In the genomic region with DNA sequence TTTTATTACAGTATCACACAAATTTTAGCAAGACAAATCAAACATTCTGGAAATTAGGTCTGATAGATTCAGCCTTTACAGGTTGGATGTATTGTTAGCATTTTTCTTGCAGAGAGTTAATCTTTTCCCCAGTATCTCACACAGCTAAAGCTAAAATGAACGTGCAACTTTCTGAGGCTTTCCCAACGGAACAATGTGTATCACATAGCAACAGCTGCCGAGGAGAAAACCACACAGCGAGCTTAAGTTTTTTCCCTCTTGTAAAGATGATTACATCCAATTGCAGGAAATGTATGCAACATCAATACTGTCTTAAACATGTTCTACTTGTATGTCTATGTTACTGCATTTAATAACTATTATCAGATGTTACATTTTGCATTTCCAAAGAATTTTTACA, we compare ENCODE assay signal across 21 cellular contexts.
A peak's percentile ranks its signal among the peaks of the same experiment; 100 is the strongest.
DNase-seq lines count a peak whose midpoint lies in the region; ATAC-seq and TF ChIP-seq lines count a peak whose summit lies in the region.
"Had no signal": no experiment of that assay in that cellular context is flagged by ENCODE, and none has a peak within 500 bp of the region (broad histone marks: within the 10 kb centered on the region; RNA-seq: fewer than 3 reads in every experiment).

No MANE protein-coding gene starts in this region.

- H3K27ac ChIP-seq in brain microvascular endothelial cell, result no peak overlapping the region
- H3K27ac ChIP-seq: esophagus squamous epithelium, right atrium auricular region, stomach, transverse colon had no signal

- no peak for ATAC-seq in GM21619 (IDR thresholded peaks at IDR 0.05; ENCODE audit: unreplicated experiment)
- ATAC-seq: effector memory CD8-positive, alpha-beta T cell; naive thymus-derived CD4-positive, alpha-beta T cell had no signal

- in situ Hi-C loops in brain microvascular endothelial cell (cut with HindIII; ENCODE audit: low pct_ligation_motif_present, low sequenced_read_pairs), result no loop called here

- TF ChIP-seq CTCF in brain microvascular endothelial cell (IDR thresholded peaks at IDR 0.05; ENCODE audit: low read depth, low read length, missing control alignments), result no peak

- no peak overlapping the region for H3K27ac Mint-ChIP-seq in activated CD4-positive, alpha-beta T cell treated with anti-CD3 and anti-CD28 coated beads, Interleukin-2, amount 10 ng/mL, durations not matched to agents 24 days and 14 days
- H3K27ac Mint-ChIP-seq: effector memory CD8-positive, alpha-beta T cell; memory B cell; naive thymus-derived CD4-positive, alpha-beta T cell had no signal

- no peaks in the 10 kb centered on the region for H3K27me3 ChIP-seq in brain microvascular endothelial cell (replicated peaks)
- H3K27me3 ChIP-seq: esophagus squamous epithelium, right atrium auricular region, stomach, transverse colon had no signal

- H3K36me3 ChIP-seq in brain microvascular endothelial cell (replicated peaks), result no peaks in the 10 kb centered on the region
- H3K36me3 ChIP-seq: esophagus squamous epithelium, right atrium auricular region, stomach, transverse colon had no signal

- no peaks in the 10 kb centered on the region for H3K9me3 Mint-ChIP-seq in activated CD4-positive, alpha-beta T cell treated with anti-CD3 and anti-CD28 coated beads, Interleukin-2, amount 10 ng/mL, durations not matched to agents 24 days and 14 days

- H3K4me3 ChIP-seq in brain microvascular endothelial cell (ENCODE audit: low read depth, low read length), result no peak overlapping the region
- H3K4me3 ChIP-seq: esophagus squamous epithelium, right atrium auricular region, stomach, transverse colon had no signal

- intact Hi-C loops in activated CD4-positive, alpha-beta T cell treated with anti-CD3 and anti-CD28 coated beads, Interleukin-2, amount 10 ng/mL, durations not matched to agents 24 days and 14 days (cut with micrococcal nuclease), result no loop called here
- intact Hi-C loops in posterior cingulate gyrus (cut with DNase I), result no loop called here

- H3K4me3 Mint-ChIP-seq in activated CD4-positive, alpha-beta T cell treated with anti-CD3 and anti-CD28 coated beads, Interleukin-2, amount 10 ng/mL, durations not matched to agents 24 days and 14 days, result no peak overlapping the region
- H3K4me3 Mint-ChIP-seq: effector memory CD8-positive, alpha-beta T cell; memory B cell; naive thymus-derived CD4-positive, alpha-beta T cell had no signal

- H3K27me3 Mint-ChIP-seq in activated CD4-positive, alpha-beta T cell treated with anti-CD3 and anti-CD28 coated beads, Interleukin-2, amount 10 ng/mL, durations not matched to agents 24 days and 14 days, result no peaks in the 10 kb centered on the region
- H3K27me3 Mint-ChIP-seq: effector memory CD8-positive, alpha-beta T cell; memory B cell; naive thymus-derived CD4-positive, alpha-beta T cell had no signal

- no peaks in the 10 kb centered on the region for H3K4me1 Mint-ChIP-seq in activated CD4-positive, alpha-beta T cell treated with anti-CD3 and anti-CD28 coated beads, Interleukin-2, amount 10 ng/mL, durations not matched to agents 24 days and 14 days
- H3K4me1 Mint-ChIP-seq: memory B cell; naive thymus-derived CD4-positive, alpha-beta T cell had no signal

- DNase-seq in COR-L47 (lab: John Stamatoyannopoulos, UW) (peak; percentile 24), H4 (ENCODE audit: low spot score) (peak; percentile 20), NCI-H774 (lab: John Stamatoyannopoulos, UW) (peak; percentile 59), brain microvascular endothelial cell (peak; percentile 2), posterior cingulate gyrus (no peak)
- DNase-seq in activated CD4-positive, alpha-beta T cell treated with anti-CD3 and anti-CD28 coated beads, Interleukin-2, amount 10 ng/mL, durations not matched to agents 24 days and 14 days, result no peak
- DNase-seq: activated CD4-positive, alpha-beta T cell treated with anti-CD3 and anti-CD28 coated beads for 1 hour; activated naive CD4-positive, alpha-beta T cell treated with anti-CD3 and anti-CD28 coated beads, Interleukin-2, amount 50 U/mL, for 16 hours; AML-193; effector memory CD8-positive, alpha-beta T cell; esophagus squamous epithelium; glutamatergic neuron; naive thymus-derived CD4-positive, alpha-beta T cell; NCI-H187 treated with DMSO at 0.1 percent for 48 hours; stimulated activated CD4-positive, alpha-beta T cell treated with anti-CD3 and anti-CD28 coated beads, Interleukin-4, amount 100 ng/mL, for 4 hours; stomach; T-helper 9 cell; transverse colon had no signal

- H3K36me3 Mint-ChIP-seq in activated CD4-positive, alpha-beta T cell treated with anti-CD3 and anti-CD28 coated beads, Interleukin-2, amount 10 ng/mL, durations not matched to agents 24 days and 14 days (ENCODE audit: low read depth), result no peaks in the 10 kb centered on the region
- H3K36me3 Mint-ChIP-seq: memory B cell; naive thymus-derived CD4-positive, alpha-beta T cell had no signal

Comparison
In these comparisons a context has a peak if more than half of its experiments do, and no peak if none do; other contexts are left out.
1. DNase-seq: peak in COR-L47 (single experiment), H4 (single experiment), NCI-H774 (single experiment) and brain microvascular endothelial cell (single experiment); none in activated CD4-positive, alpha-beta T cell treated with anti-CD3 and anti-CD28 coated beads, Interleukin-2, amount 10 ng/mL, durations not matched to agents 24 days and 14 days (single experiment) and posterior cingulate gyrus (0 of 10).